Comparison of ENCODE assay signal across 26 cellular contexts in the genomic region with DNA sequence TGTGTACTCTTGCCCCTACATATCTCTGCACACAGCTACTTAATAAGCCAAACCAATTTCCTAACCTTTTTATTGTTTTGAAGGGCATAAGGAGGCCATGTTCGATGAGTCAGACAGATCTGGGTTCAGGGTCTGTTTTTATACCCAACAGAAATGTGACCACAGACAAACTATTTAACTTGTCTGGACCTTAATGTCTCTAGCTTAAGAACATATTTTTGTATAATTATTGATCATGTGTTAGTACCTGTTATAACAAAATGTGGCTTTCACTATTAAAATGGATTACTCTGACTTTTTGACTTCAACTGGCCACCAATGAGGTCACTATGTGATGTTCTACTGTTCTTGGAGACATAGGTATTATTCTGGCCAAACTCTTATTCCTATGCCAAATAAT.
"Had no signal": no experiment of that assay in that cellular context is flagged by ENCODE, and none has a peak within 500 bp of the region (broad histone marks: within the 10 kb centered on the region; RNA-seq: fewer than 3 reads in every experiment).

No MANE protein-coding gene starts in this region.

- H3K36me3 ChIP-seq: ascending aorta, SJCRH30 had no signal

- H3K27ac ChIP-seq: ascending aorta, SJCRH30, VCaP had no signal

- H3K4me3 ChIP-seq: ascending aorta, SJCRH30 had no signal

- H3K27me3 ChIP-seq: ascending aorta, SJCRH30 had no signal

- ATAC-seq: activated naive CD4-positive, alpha-beta T cell treated with anti-CD3 and anti-CD28 coated beads, Interleukin-2, amount 50 U/mL, for 72 hours; activated naive CD8-positive, alpha-beta T cell treated with anti-CD3 and anti-CD28 coated beads, Interleukin-2, amount 50 U/mL, for 24 hours; activated T-cell treated with anti-CD3 and anti-CD28 coated beads, Interleukin-2, amount 50 U/mL, for 4 hours; Right ventricle myocardium inferior had no signal

- DNase-seq: activated CD4-positive, alpha-beta memory T cell treated with anti-CD3 and anti-CD28 coated beads for 36 hours; activated CD4-positive, alpha-beta T cell treated with anti-CD3 and anti-CD28 coated beads, Interleukin-2, amount 10 ng/mL, durations not matched to agents 7 days and 5 days; activated CD4-positive, CD25-positive, alpha-beta regulatory T cell; activated CD8-positive, alpha-beta memory T cell treated with anti-CD3 and anti-CD28 coated beads for 24 hours; activated effector memory CD4-positive, alpha-beta T cell treated with anti-CD3 and anti-CD28 coated beads, Interleukin-2, amount 50 U/mL, for 16 hours; activated naive CD4-positive, alpha-beta T cell treated with Interleukin-2 at 50 U/mL for 16 hours; activated naive CD8-positive, alpha-beta T cell treated with anti-CD3 and anti-CD28 coated beads, Interleukin-2, amount 50 U/mL, for 24 hours; activated T-cell treated with anti-CD3 and anti-CD28 coated beads, Interleukin-2, amount 50 U/mL, for 4 hours; amniotic stem cell; central memory CD4-positive, alpha-beta T cell; Karpas-422; NCI-H1048; NCI-H1417; NCI-H1930; NCI-H2107; NCI-H345; NCI-H510A; NCI-H526 treated with DMSO at 0.1 percent for 48 hours; NCI-H82; SJCRH30; SK-N-SH; T-helper 1 cell had no signal
